ENCODE assay signal across 14 cellular contexts in the genomic region with DNA sequence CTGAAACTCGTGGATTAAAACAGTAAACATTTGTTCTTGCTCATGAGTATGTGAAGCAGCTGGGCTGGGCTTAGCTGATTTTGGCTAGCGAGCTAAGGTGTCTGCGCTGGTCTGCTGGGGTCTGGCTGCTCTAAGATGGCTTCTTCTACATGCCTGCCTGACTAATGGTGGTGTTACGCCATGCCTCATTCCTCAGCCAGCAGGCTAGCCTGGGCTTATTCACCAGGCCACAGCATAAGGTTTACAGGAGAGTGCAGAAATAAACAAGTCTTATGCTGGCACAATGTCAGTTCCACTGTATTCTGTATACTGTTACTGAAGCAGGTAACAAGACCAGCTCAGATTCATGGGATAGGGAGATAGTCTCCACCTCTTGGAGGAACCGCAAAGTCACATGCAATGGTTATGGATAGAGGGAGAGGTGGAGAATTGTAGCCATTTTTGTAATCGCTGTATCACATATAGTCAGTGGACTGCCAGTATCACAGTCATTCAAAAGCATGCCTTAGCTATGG.
DNase-seq lines count a peak whose midpoint lies in the region; ATAC-seq, FAIRE-seq and TF ChIP-seq lines count a peak whose summit lies in the region.
"Had no signal": no experiment of that assay in that cellular context is flagged by ENCODE, and none has a peak within 500 bp of the region (broad histone marks: within the 10 kb centered on the region; RNA-seq: fewer than 3 reads in every experiment).

No MANE protein-coding gene starts in this region.

- H3K4me3 Mint-ChIP-seq in CD4-positive, alpha-beta T cell, result no peak overlapping the region
- H3K4me3 Mint-ChIP-seq in naive B cell, result peak overlapping the region in 1 of 8 donors; percentile 7

- H3K27ac ChIP-seq in CD4-positive, alpha-beta T cell (ENCODE audit: low read depth, low read length), result no peak overlapping the region
- peak overlapping the region; percentile 31; the same call in 1 of the 2 replicates for H3K27ac ChIP-seq in GM12878 (ENCODE audit: control insufficient read depth, insufficient read depth)
- H3K27ac ChIP-seq: C4-2B had no signal

- SMC1A ChIA-PET in GM12878 (lab: Charles Lee; ENCODE audit: uncharacterized antibody, unreplicated experiment), result no interaction called here

- no peak for DNase-seq in CD4-positive, alpha-beta T cell
- DNase-seq in HPDE6-E6E7 (ENCODE audit: extremely low spot score) (peak; percentile 79), GM12878 (ENCODE audit: low read depth, low spot score) (no peak), naive B cell (no peak), GM13976 (ENCODE audit: low spot score) (no peak), NCI-H1694 treated with DMSO at 0.1 percent for 48 hours (lab: John Stamatoyannopoulos, UW) (no peak), BE2C (no peak)
- DNase-seq: activated gamma-delta T cell, caudate nucleus, NCI-H524 treated with DMSO at 0.1 percent for 48 hours, SHP77 treated with DMSO at 0.1 percent for 48 hours had no signal

- no peak for TF ChIP-seq CTCF in CD4-positive, alpha-beta T cell (IDR thresholded peaks at IDR 0.05)
- TF ChIP-seq CTCF in GM12878 (IDR thresholded peaks at IDR 0.05 in 2 of 3, conservative IDR thresholded peaks at IDR 0.05 in 1 of 3; ENCODE audit: control insufficient read depth in 2 of 3, extremely low read depth in 1 of 3, insufficient read depth in 1 of 3, low read depth in 3 of 3, low read length in 3 of 3), result no peak
- TF ChIP-seq CTCF in GM13976 (IDR thresholded peaks at IDR 0.05; ENCODE audit: borderline replicate concordance, control extremely low read depth, extremely low read depth, insufficient read depth, missing control alignments), result no peak
- no peak for TF ChIP-seq CTCF in BE2C (IDR thresholded peaks at IDR 0.05; ENCODE audit: low read depth, low read length)

- H3K4me3 ChIP-seq in GM12878 (no peak overlapping the region), BE2C (ENCODE audit: low read depth, low read length) (no peak overlapping the region)

- in situ Hi-C loops in GM12878 (cut with MboI), result no loop called here
- in situ Hi-C loops in GM13976 (cut with MboI; ENCODE audit: low sequenced_read_pairs, unreplicated experiment), result no loop called here

- no peaks in the 10 kb centered on the region for H4K20me1 ChIP-seq in GM12878 (ENCODE audit: control insufficient read depth, insufficient read depth)

- H3K4me2 ChIP-seq in GM12878 (ENCODE audit: control insufficient read depth, insufficient read depth), result no peak overlapping the region

- H3K79me2 ChIP-seq in GM12878 (ENCODE audit: control insufficient read depth, insufficient read depth, low read length), result no peaks in the 10 kb centered on the region

- peaks cover 68% of the 10 kb centered on the region for H3K36me3 Mint-ChIP-seq in CD4-positive, alpha-beta T cell (ENCODE audit: low read depth)
- peaks cover 28 to 37% of the 10 kb centered on the region in 2 donors for H3K36me3 Mint-ChIP-seq in naive B cell

- 79% methylated on average over 6 of the region's 6 CpGs for WGBS in GM12878 (ENCODE audit: insufficient coverage, insufficient replicate concordance, low lambda C conversion rate, missing lambda C conversion rate)

- no peak for TF ChIP-seq EP300 in GM12878 (IDR thresholded peaks at IDR 0.05; ENCODE audit: borderline replicate concordance in 1 of 2, control insufficient read depth in 1 of 2, low read depth in 2 of 2, low read length in 2 of 2)

- FAIRE-seq in GM12878 (lab: Jason Lieb, UNC), result no peak
- FAIRE-seq: G401.6 had no signal

- no peak for TF ChIP-seq RAD21 in GM12878 (IDR thresholded peaks at IDR 0.05; ENCODE audit: insufficient read depth, low read depth, low read length)

- intact Hi-C loops in CD4-positive, alpha-beta T cell (cut with DNase I, micrococcal nuclease), result no loop called here
- intact Hi-C loops in GM12878 (cut with micrococcal nuclease; ENCODE audit: unreplicated experiment), result no loop called here

- peak overlapping the region; percentile 40 for H3K27ac Mint-ChIP-seq in CD4-positive, alpha-beta T cell
- peak overlapping the region in 5 of 6 donors; percentile 67 to 89 (median 75) for H3K27ac Mint-ChIP-seq in naive B cell

- TF ChIP-seq POLR2A in GM12878 (IDR thresholded peaks at IDR 0.05; ENCODE audit: low read depth, low read length), result no peak

- H3K27me3 Mint-ChIP-seq in CD4-positive, alpha-beta T cell, result no peaks in the 10 kb centered on the region
- no peaks in the 10 kb centered on the region for H3K27me3 Mint-ChIP-seq in naive B cell

- no peaks in the 10 kb centered on the region for H3K27me3 ChIP-seq in CD4-positive, alpha-beta T cell (ENCODE audit: control insufficient read depth, insufficient read depth, low read length)
- H3K27me3 ChIP-seq in GM12878 (replicated peaks in 1 of 2; ENCODE audit: control insufficient read depth in 2 of 2, insufficient read depth in 2 of 2, low read length in 1 of 2), result no peaks in the 10 kb centered on the region
- H3K27me3 ChIP-seq in BE2C, result no peaks in the 10 kb centered on the region

- no peak for ATAC-seq in CD4-positive, alpha-beta T cell (ENCODE audit: poor library complexity)
- ATAC-seq in GM12878 (no peak), naive B cell (ENCODE audit: low read depth in 2 of 2) (no peak), GM21825 (IDR thresholded peaks at IDR 0.05; ENCODE audit: unreplicated experiment) (no peak)

- H3K9me3 ChIP-seq in CD4-positive, alpha-beta T cell (ENCODE audit: control insufficient read depth, low read length), result no peaks in the 10 kb centered on the region
- H3K9me3 ChIP-seq in GM12878 (replicated peaks; ENCODE audit: control insufficient read depth, insufficient read depth, low read length) (no peaks in the 10 kb centered on the region; the same call in 2 of the 3 replicates), BE2C (no peaks in the 10 kb centered on the region)

- H3K4me1 Mint-ChIP-seq in CD4-positive, alpha-beta T cell (ENCODE audit: low read depth), result peaks cover 24% of the 10 kb centered on the region
- H3K4me1 Mint-ChIP-seq in naive B cell, result peaks cover 39 to 62% (median 53%) of the 10 kb centered on the region in 3 donors

- POLR2A ChIA-PET in CD4-positive, alpha-beta T cell (lab: Charles Lee), result no interaction called here
- POLR2A ChIA-PET in GM12878 (lab: Charles Lee), result interaction anchor here (0.6 kb wide), 1 partner anchor 54 kb away, joined by 4 read pairs; no protein-coding TSS in a partner anchor

- H3K9ac ChIP-seq in GM12878 (ENCODE audit: control insufficient read depth, insufficient read depth, low read length), result no peak overlapping the region

- CTCF ChIA-PET in CD4-positive, alpha-beta T cell (lab: Charles Lee), result no interaction called here
- CTCF ChIA-PET in GM12878 (lab: Yijun Ruan, JAX), result interaction anchor here (0.6 kb wide), 1 partner anchor 527 kb away, joined by 3 read pairs; no protein-coding TSS in a partner anchor

- peaks cover 0 to 5% of the 10 kb centered on the region in 2 experiments; a peak in 2 of 4 replicates for H3K36me3 ChIP-seq in GM12878 (ENCODE audit: control insufficient read depth in 2 of 2, insufficient read depth in 2 of 2, low read length in 1 of 2)
- no peaks in the 10 kb centered on the region for H3K36me3 ChIP-seq in BE2C

- no TSS peak for BruUV-seq in GM12878 (replicated peaks; lab: Mats Ljungman, UMichigan)

- peaks cover 2% of the 10 kb centered on the region for H3K9me3 Mint-ChIP-seq in CD4-positive, alpha-beta T cell
- H3K9me3 Mint-ChIP-seq in naive B cell, result peaks cover 0 to 2% (median 0%) of the 10 kb centered on the region in 7 donors

- RAD21 ChIA-PET in GM12878 (lab: Charles Lee; ENCODE audit: unreplicated experiment), result interaction anchor here (0.6 kb wide), 1 partner anchor 69 kb away, joined by 4 read pairs; no protein-coding TSS in a partner anchor

- H3K4me1 ChIP-seq in GM12878 (ENCODE audit: control insufficient read depth, insufficient read depth, low read length), result no peaks in the 10 kb centered on the region; the same call in none of the 2 replicates
- H3K4me1 ChIP-seq in BE2C, result no peaks in the 10 kb centered on the region

- H2AFZ ChIP-seq in GM12878 (ENCODE audit: control insufficient read depth, low read depth, low read length), result no peak overlapping the region

TF ChIP-seq in GM12878, 131 proteins besides CTCF, POLR2A, EP300 and RAD21 (continues in another document):
- TF ChIP-seq JUNB (IDR thresholded peaks at IDR 0.05) (no peak), TCF7 (IDR thresholded peaks at IDR 0.05; ENCODE audit: borderline replicate concordance) (no peak), HDGF (IDR thresholded peaks at IDR 0.05) (no peak), SUPT20H (IDR thresholded peaks at IDR 0.05; ENCODE audit: borderline replicate concordance, control insufficient read depth, low read depth, low read length) (no peak), CREB1 (IDR thresholded peaks at IDR 0.05; ENCODE audit: low read depth) (no peak), POLR2AphosphoS2 (IDR thresholded peaks at IDR 0.05; ENCODE audit: low read depth, low read length) (no peak), REST (IDR thresholded peaks at IDR 0.05; ENCODE audit: low read depth, low read length) (no peak), ZNF24 (IDR thresholded peaks at IDR 0.05) (no peak), GABPA (IDR thresholded peaks at IDR 0.05; ENCODE audit: low read depth) (no peak)
